Comparison of ENCODE assay signal across 25 cellular contexts in genomic region chr17:57687642-57688041, GRCh38. TPM values are rescaled to one million over a fixed set of nuclear protein-coding genes. Genes with fewer than 3 reads are reported as not detected.
DNase-seq lines count a peak whose midpoint lies in the region; ATAC-seq, FAIRE-seq and TF ChIP-seq lines count a peak whose summit lies in the region.
"Had no signal": no experiment of that assay in that cellular context is flagged by ENCODE, and none has a peak within 500 bp of the region (broad histone marks: within the 10 kb centered on the region; RNA-seq: fewer than 3 reads in every experiment).

No MANE protein-coding gene starts in this region.

- TF ChIP-seq POLR2A in gastroesophageal sphincter (IDR thresholded peaks at IDR 0.05), result no peak

- TF ChIP-seq CTCF in SK-N-SH (IDR thresholded peaks at IDR 0.05) (no peak), fibroblast of pulmonary artery (IDR thresholded peaks at IDR 0.05; ENCODE audit: low read length, missing control alignments) (no peak), omental fat pad (IDR thresholded peaks at IDR 0.05) (no peak), gastroesophageal sphincter (IDR thresholded peaks at IDR 0.05) (no peak)

- peaks cover 14% of the 10 kb centered on the region for H3F3A ChIP-seq in SK-N-SH (replicated peaks; ENCODE audit: insufficient read depth)

- H4K20me1 ChIP-seq in SK-N-SH (ENCODE audit: insufficient read depth), result no peaks in the 10 kb centered on the region

- peaks cover 7% of the 10 kb centered on the region for H3K9me3 Mint-ChIP-seq in activated T-cell treated with anti-CD3 and anti-CD28 coated beads, Interleukin-2, amount 50 U/mL, for 24 hours
- H3K9me3 Mint-ChIP-seq: HFFc6 had no signal

- H3K4me2 ChIP-seq in SK-N-SH, result no peak overlapping the region

- no peak overlapping the region for H3K27ac Mint-ChIP-seq in activated T-cell treated with anti-CD3 and anti-CD28 coated beads, Interleukin-2, amount 50 U/mL, for 24 hours
- H3K27ac Mint-ChIP-seq: CD4-positive, alpha-beta memory T cell; HFFc6 had no signal

- H3K9ac ChIP-seq in SK-N-SH (no peak overlapping the region), adipocyte (ENCODE audit: low read length) (no peak overlapping the region)
- H3K9ac ChIP-seq: GM23248 had no signal

- H2AFZ ChIP-seq in SK-N-SH (ENCODE audit: low read depth), result no peak overlapping the region
- H2AFZ ChIP-seq: GM23248 had no signal

- no peaks in the 10 kb centered on the region for H3K9me2 ChIP-seq in SK-N-SH

- H3K27me3 ChIP-seq in SK-N-SH (ENCODE audit: insufficient read depth) (no peaks in the 10 kb centered on the region), adipocyte (replicated peaks; ENCODE audit: control insufficient read depth, insufficient read depth, low read length) (no peaks in the 10 kb centered on the region), gastroesophageal sphincter (no peaks in the 10 kb centered on the region)

- H3K9me3 ChIP-seq in SK-N-SH, result peaks cover 9% of the 10 kb centered on the region; the same call in 1 of the 2 replicates
- no peaks in the 10 kb centered on the region for H3K9me3 ChIP-seq in adipocyte (ENCODE audit: control insufficient read depth, low read length)
- H3K9me3 ChIP-seq in gastroesophageal sphincter, result no peaks in the 10 kb centered on the region
- H3K9me3 ChIP-seq: HAP-1 had no signal

- H3K36me3 ChIP-seq in SK-N-SH (replicated peaks in 1 of 2; ENCODE audit: control insufficient read depth in 1 of 2, insufficient read depth in 2 of 2, low read length in 1 of 2) (peaks cover 0 to 2% of the 10 kb centered on the region in 2 experiments), adipocyte (ENCODE audit: control insufficient read depth, insufficient read depth, low read length, severe bottlenecking) (no peaks in the 10 kb centered on the region), gastroesophageal sphincter (peaks cover 0 to 6% of the 10 kb centered on the region in 2 donors)
- H3K36me3 ChIP-seq: HAP-1 had no signal

- H3K36me3 Mint-ChIP-seq in activated T-cell treated with anti-CD3 and anti-CD28 coated beads, Interleukin-2, amount 50 U/mL, for 24 hours (ENCODE audit: low read depth), result peaks cover 16% of the 10 kb centered on the region

- H3K4me3 Mint-ChIP-seq in activated T-cell treated with anti-CD3 and anti-CD28 coated beads, Interleukin-2, amount 50 U/mL, for 24 hours, result no peak overlapping the region
- H3K4me3 Mint-ChIP-seq: CD4-positive, alpha-beta memory T cell; HFFc6 had no signal

- TF ChIP-seq EP300 in SK-N-SH (IDR thresholded peaks at IDR 0.05; ENCODE audit: borderline replicate concordance in 1 of 2, low read depth in 1 of 2, low read length in 1 of 2) (peak; percentile 42 to 97; a peak in 3 of 4 replicates), gastroesophageal sphincter (IDR thresholded peaks at IDR 0.05) (no peak)

- H3K4me1 Mint-ChIP-seq in activated T-cell treated with anti-CD3 and anti-CD28 coated beads, Interleukin-2, amount 50 U/mL, for 24 hours (ENCODE audit: low read depth), result peaks cover 2% of the 10 kb centered on the region

- DNase-seq in SK-N-SH (no peak), adipocyte (ENCODE audit: low read depth) (peak; percentile 92), fibroblast of pulmonary artery (ENCODE audit: low read depth) (peak; percentile 21), omental fat pad (ENCODE audit: low spot score) (no peak)
- no peak for DNase-seq in activated T-cell treated with anti-CD3 and anti-CD28 coated beads, Interleukin-2, amount 50 U/mL, for 24 hours
- DNase-seq: 8988T; C1 segment of cervical spinal cord; Calu3; CD4-positive, alpha-beta memory T cell; COR-L47; DMS53; DMS79 treated with DMSO at 0.1 percent for 48 hours; GF-D8; GM23248; HFFc6 had no signal

- peak; percentile 32 for FAIRE-seq in A204.1 (lab: Jason Lieb, UNC)
- FAIRE-seq: GM12891, GM18507, H1 had no signal

- POLR2A ChIA-PET in SK-N-SH (lab: Yijun Ruan, JAX), result interaction anchor here (0.7 to 1.5 kb wide), 5 partner anchors 9 to 102 kb away, joined by 3 to 6 read pairs (median 3); no protein-coding TSS in a partner anchor

- H3K79me2 ChIP-seq in SK-N-SH (ENCODE audit: insufficient read depth), result no peaks in the 10 kb centered on the region

- ATAC-seq in omental fat pad (ENCODE audit: low FRiP score), result no peak
- ATAC-seq in gastroesophageal sphincter, result no peak

- H3K4me3 ChIP-seq in SK-N-SH (ENCODE audit: low read depth in 2 of 2, low read length in 1 of 2) (no peak overlapping the region), adipocyte (ENCODE audit: low read length) (no peak overlapping the region), fibroblast of pulmonary artery (replicated peaks; ENCODE audit: low read depth, low read length) (no peak overlapping the region), gastroesophageal sphincter (no peak overlapping the region)
- H3K4me3 ChIP-seq: GM23248, HAP-1 had no signal

- TF ChIP-seq RAD21 in SK-N-SH (IDR thresholded peaks at IDR 0.05; ENCODE audit: low read length), result peak; percentile 34

- H3K4me1 ChIP-seq in SK-N-SH (ENCODE audit: control insufficient read depth in 1 of 2, insufficient read depth in 2 of 2, low read depth in 1 of 2, low read length in 1 of 2) (peaks cover 0 to 31% of the 10 kb centered on the region in 2 experiments; a peak in 2 of 4 replicates), adipocyte (ENCODE audit: control insufficient read depth, insufficient read depth, low read length) (no peaks in the 10 kb centered on the region), gastroesophageal sphincter (no peaks in the 10 kb centered on the region)
- H3K4me1 ChIP-seq: HAP-1 had no signal

- CTCF ChIA-PET in SK-N-SH (lab: Yijun Ruan, JAX), result interaction anchor here (0.6 to 4.8 kb wide), 16 partner anchors 9 to 146 kb away, joined by 3 to 17 read pairs (median 4); no protein-coding TSS in a partner anchor

- H3K27ac ChIP-seq in SK-N-SH (ENCODE audit: low read depth in 2 of 2, low read length in 1 of 2), result peak overlapping the region in 1 of 2 experiments; percentile 97; a peak in 3 of 4 replicates
- no peak overlapping the region for H3K27ac ChIP-seq in gastroesophageal sphincter
- H3K27ac ChIP-seq: GM23248 had no signal

- H3K27me3 Mint-ChIP-seq in activated T-cell treated with anti-CD3 and anti-CD28 coated beads, Interleukin-2, amount 50 U/mL, for 24 hours, result no peaks in the 10 kb centered on the region
- H3K27me3 Mint-ChIP-seq: CD4-positive, alpha-beta memory T cell had no signal

TF ChIP-seq in SK-N-SH, 30 proteins besides CTCF, POLR2A, EP300 and RAD21 (continues in another document):
- TF ChIP-seq POLR2AphosphoS5 (IDR thresholded peaks at IDR 0.05; ENCODE audit: low read depth, low read length) (peak; percentile 70), REST (IDR thresholded peaks at IDR 0.05; ENCODE audit: low read depth, low read length) (no peak), PBX3 (IDR thresholded peaks at IDR 0.05) (peak; percentile 85), TAF1 (IDR thresholded peaks at IDR 0.05; ENCODE audit: borderline replicate concordance, low read depth, low read length) (no peak), GABPA (IDR thresholded peaks at IDR 0.05; ENCODE audit: low read depth) (no peak), EZH2phosphoT487 (IDR thresholded peaks at IDR 0.05; ENCODE audit: borderline replicate concordance, low read depth) (no peak), RFX5 (IDR thresholded peaks at IDR 0.05; ENCODE audit: low read length) (no peak), TEAD4 (IDR thresholded peaks at IDR 0.05; ENCODE audit: borderline replicate concordance, insufficient read depth) (peak; percentile 69; the same call in 1 of the 2 replicates), SIN3A (IDR thresholded peaks at IDR 0.05; ENCODE audit: borderline replicate concordance, low read depth, low read length) (no peak), NRF1 (IDR thresholded peaks at IDR 0.05; ENCODE audit: low read depth, low read length) (no peak), CHD2 (IDR thresholded peaks at IDR 0.05; ENCODE audit: low read length, partially characterized antibody) (peak; percentile 48), MXI1 (IDR thresholded peaks at IDR 0.05; ENCODE audit: low read depth, low read length) (peak; percentile 73; the same call in 1 of the 2 replicates)

RNA-seq across cellular contexts. Expression of gene CCDC182, which starts 57.5 kb away (rescaled TPM):
- not detected in 2 replicates for polyA plus RNA-seq in SK-N-SH (2012; rRNA removed)
- not detected in 2 replicates for polyA plus RNA-seq in SK-N-SH (2012; cell fraction: cytosol; rRNA removed)
- not detected in 2 replicates for polyA plus RNA-seq in SK-N-SH (2012; cell fraction: nucleus; rRNA removed)
- not detected for total RNA-seq in omental fat pad
- total RNA-seq in gastroesophageal sphincter, result not detected
- total RNA-seq: A673; Calu3; CD4-positive, alpha-beta memory T cell; Daoy; G401; GM23248; H1; HFFc6 had no signal
- polyA plus RNA-seq: BJ; CD4-positive, alpha-beta memory T cell; GM23248; H1 had no signal

Comparison
In these comparisons a context has a peak if more than half of its experiments do, and no peak if none do; other contexts are left out.
1. DNase-seq: peak in adipocyte (single experiment) and fibroblast of pulmonary artery (single experiment); none in SK-N-SH (single experiment), activated T-cell treated with anti-CD3 and anti-CD28 coated beads, Interleukin-2, amount 50 U/mL, for 24 hours (single experiment) and omental fat pad (single experiment).